ENCODE assay signal across 20 cellular contexts in genomic region chr22:20292673-20293232, GRCh38.
"Had no signal": no experiment of that assay in that cellular context is flagged by ENCODE, and none has a peak within 500 bp of the region (broad histone marks: within the 10 kb centered on the region; RNA-seq: fewer than 3 reads in every experiment).

No MANE protein-coding gene starts in this region.

- H3K4me1 ChIP-seq: SJSA1 had no signal

- H3K9me3 ChIP-seq: SJSA1 had no signal

- H3K4me3 ChIP-seq: SJSA1 had no signal

- H3K36me3 ChIP-seq: SJSA1 had no signal

- H3K27ac ChIP-seq: SJSA1, SK-N-MC had no signal

- DNase-seq: IMR-90, KBM-7, MV-4-11, NCI-H1048, NCI-H1105, NCI-H1417, NCI-H1436 treated with DMSO at 0.1 percent for 48 hours, NCI-H1694, NCI-H187 treated with DMSO at 0.1 percent for 48 hours, NCI-H2029 treated with DMSO at 0.1 percent for 48 hours, NCI-H2171 treated with DMSO at 0.1 percent for 48 hours, NCI-H524, NCI-H526 treated with DMSO at 0.1 percent for 48 hours, NCI-H774, Right ventricle myocardium superior, RPMI8226, SIG-M5 had no signal

- FAIRE-seq: RCC 7860 had no signal
